ENCODE assay signal across 9 cellular contexts in the genomic region with DNA sequence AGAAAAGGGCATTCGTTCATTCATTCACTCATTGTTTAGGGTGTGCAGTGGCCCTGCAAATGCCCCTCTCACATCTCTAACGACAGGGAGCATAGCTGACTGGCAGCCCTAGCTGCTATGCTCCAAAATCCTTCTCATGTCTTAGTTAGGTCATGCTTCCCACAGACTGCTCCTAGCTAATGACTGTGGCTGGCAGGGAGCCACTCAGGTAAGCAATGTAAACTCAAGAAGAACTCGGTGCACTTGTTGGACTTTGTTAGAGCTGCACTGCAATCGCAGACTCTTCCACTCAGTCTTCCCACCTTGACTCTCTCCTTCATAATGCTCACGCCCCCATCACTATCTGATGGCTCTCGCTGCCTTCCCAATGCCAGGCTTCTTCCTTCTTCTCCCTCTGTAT. TPM values are rescaled to one million over a fixed set of nuclear protein-coding genes. Genes with fewer than 3 reads are reported as not detected.
A peak's percentile ranks its signal among the peaks of the same experiment; 100 is the strongest.
DNase-seq lines count a peak whose midpoint lies in the region; ATAC-seq and TF ChIP-seq lines count a peak whose summit lies in the region.
"Had no signal": no experiment of that assay in that cellular context is flagged by ENCODE, and none has a peak within 500 bp of the region (broad histone marks: within the 10 kb centered on the region; RNA-seq: fewer than 3 reads in every experiment).

No MANE protein-coding gene starts in this region.

- peak overlapping the region; percentile 76 for H3K4me2 ChIP-seq in OCI-LY3 (ENCODE audit: low read length)
- H3K4me2 ChIP-seq in trophoblast cell (ENCODE audit: low read length): no peak overlapping the region

- no peak overlapping the region for H2BK5ac ChIP-seq in trophoblast cell (ENCODE audit: low read depth, low read length, poor library complexity)

- no peak overlapping the region for H4K12ac ChIP-seq in trophoblast cell (ENCODE audit: low read depth, low read length)

- no peak overlapping the region for H2BK12ac ChIP-seq in trophoblast cell (ENCODE audit: low read length)

- POLR2A ChIA-PET in GM10248 (lab: Yijun Ruan, JAX): no interaction called here

- no peaks in the 10 kb centered on the region for H3K79me2 ChIP-seq in OCI-LY3 (ENCODE audit: low read length)
- no peaks in the 10 kb centered on the region for H3K79me2 ChIP-seq in trophoblast cell (ENCODE audit: control insufficient read depth, insufficient read depth, low read length, poor library complexity)

- no peak overlapping the region for H4K91ac ChIP-seq in trophoblast cell (ENCODE audit: low read depth, low read length)

- H3K36me3 ChIP-seq in OCI-LY3 (replicated peaks; ENCODE audit: low read depth, low read length): no peaks in the 10 kb centered on the region
- no peaks in the 10 kb centered on the region for H3K36me3 ChIP-seq in endocrine pancreas (ENCODE audit: control insufficient read depth, insufficient read depth, low read length)
- H3K36me3 ChIP-seq in trophoblast cell (ENCODE audit: control insufficient read depth in 1 of 2, insufficient read depth in 2 of 2, low read length in 2 of 2): no peaks in the 10 kb centered on the region
- H3K36me3 ChIP-seq: gastrocnemius medialis had no signal

- H4K8ac ChIP-seq in trophoblast cell (ENCODE audit: low read depth, low read length): peak overlapping the region; percentile 62

- no peaks in the 10 kb centered on the region for H3K79me1 ChIP-seq in trophoblast cell (ENCODE audit: low read length)

- H3K4me3 ChIP-seq in OCI-LY3 (ENCODE audit: low read length): peak overlapping the region; percentile 71
- peak overlapping the region; percentile 60 for H3K4me3 ChIP-seq in endocrine pancreas (ENCODE audit: control insufficient read depth, insufficient read depth, low read length)
- H3K4me3 ChIP-seq in trophoblast cell (ENCODE audit: low read depth, low read length): no peak overlapping the region

- H3K4ac ChIP-seq in trophoblast cell (ENCODE audit: low read depth, low read length): no peak overlapping the region

- H3K27ac ChIP-seq in OCI-LY3 (ENCODE audit: low read length): no peak overlapping the region
- no peak overlapping the region for H3K27ac ChIP-seq in trophoblast cell (ENCODE audit: low read depth, low read length)

- WGBS in trophoblast cell (ENCODE audit: extremely low coverage, insufficient coverage, insufficient read length): no CpG with 5 or more reads among the region's 6 CpGs

- no peak overlapping the region for H3K23ac ChIP-seq in trophoblast cell (ENCODE audit: low read length)

- TF ChIP-seq CTCF in OCI-LY3 (IDR thresholded peaks at IDR 0.05; ENCODE audit: low read depth, low read length) (no peak), GM10248 (IDR thresholded peaks at IDR 0.05; ENCODE audit: control extremely low read depth, extremely low read depth, low read depth, missing control alignments) (no peak)

- no peak overlapping the region for H3K18ac ChIP-seq in trophoblast cell (ENCODE audit: low read length)

- H3K4me1 ChIP-seq in OCI-LY3 (ENCODE audit: low read length): peaks cover 13% of the 10 kb centered on the region
- no peaks in the 10 kb centered on the region for H3K4me1 ChIP-seq in endocrine pancreas (ENCODE audit: control insufficient read depth, insufficient read depth, low read length)
- no peaks in the 10 kb centered on the region for H3K4me1 ChIP-seq in trophoblast cell (ENCODE audit: control insufficient read depth in 1 of 2, insufficient read depth in 2 of 2, low read length in 2 of 2)
- H3K4me1 ChIP-seq: gastrocnemius medialis had no signal

- peak; percentile 5 for ATAC-seq in GM19372 (IDR thresholded peaks at IDR 0.05; ENCODE audit: low read depth, unreplicated experiment)
- no peak for ATAC-seq in GM21737 (IDR thresholded peaks at IDR 0.05; ENCODE audit: unreplicated experiment)

- no peak for DNase-seq in trophoblast cell
- DNase-seq in GOT3 (lab: John Stamatoyannopoulos, UW): no peak
- no peak for DNase-seq in GM10248 (ENCODE audit: extremely low spot score)
- no peak for DNase-seq in NCI-H1417 treated with DMSO at 0.1 percent for 48 hours (lab: John Stamatoyannopoulos, UW)
- DNase-seq: gastrocnemius medialis had no signal

- no peaks in the 10 kb centered on the region for H4K20me1 ChIP-seq in OCI-LY3 (ENCODE audit: insufficient read depth, low read length)

- H3K9ac ChIP-seq in OCI-LY3 (ENCODE audit: low read length): peak overlapping the region; percentile 46
- no peak overlapping the region for H3K9ac ChIP-seq in endocrine pancreas (ENCODE audit: control insufficient read depth, insufficient read depth, low read length)
- no peak overlapping the region for H3K9ac ChIP-seq in trophoblast cell (ENCODE audit: low read length)

- H3K27me3 ChIP-seq in OCI-LY3 (ENCODE audit: low read depth, low read length) (peaks cover 25% of the 10 kb centered on the region), endocrine pancreas (ENCODE audit: control insufficient read depth, insufficient read depth, low read length) (no peaks in the 10 kb centered on the region), trophoblast cell (ENCODE audit: insufficient read depth, low read length) (no peaks in the 10 kb centered on the region)
- H3K27me3 ChIP-seq: gastrocnemius medialis had no signal

- H2AFZ ChIP-seq in OCI-LY3 (ENCODE audit: low read depth, low read length) (peak overlapping the region; percentile 98), trophoblast cell (ENCODE audit: insufficient read depth, low read length, poor library complexity) (peak overlapping the region; percentile 66)

- H2AK5ac ChIP-seq in trophoblast cell (ENCODE audit: low read length): no peak overlapping the region

- H3K9me3 ChIP-seq in OCI-LY3 (ENCODE audit: insufficient read depth, low read length): no peaks in the 10 kb centered on the region
- H3K9me3 ChIP-seq in endocrine pancreas (ENCODE audit: control insufficient read depth, low read length): no peaks in the 10 kb centered on the region
- H3K9me3 ChIP-seq in trophoblast cell (ENCODE audit: insufficient read depth, low read depth, low read length): no peaks in the 10 kb centered on the region

- no peak overlapping the region for H3K14ac ChIP-seq in trophoblast cell (ENCODE audit: low read length)

- no peak overlapping the region for H2BK120ac ChIP-seq in trophoblast cell (ENCODE audit: insufficient read depth, low read length, poor library complexity)

- CTCF ChIA-PET in GM10248 (lab: Yijun Ruan, JAX): interaction anchor here (0.7 to 22.7 kb wide), 38 partner anchors 10 to 445 kb away, joined by 3 to 495 read pairs (median 4); partner anchors contain the start of genes EPHB6 and TAS2R40

RNA-seq across cellular contexts. Expression of gene OR9A2, which starts 24.1 kb away (rescaled TPM):
- not detected in 2 replicates for polyA plus RNA-seq in trophoblast cell (2013)

RNA-seq across cellular contexts. Expression of gene KEL, which starts 40.7 kb away (rescaled TPM):
- polyA plus RNA-seq in trophoblast cell (2013): 0.19 and 0.26 TPM in 2 replicates

RNA-seq across cellular contexts. Expression of gene OR6V1, which starts 49.3 kb away (rescaled TPM):
- not detected in 2 replicates for polyA plus RNA-seq in trophoblast cell (2013)
